In genomic region chr7:17070117-17070750, GRCh38 we compare ENCODE assay signal across 28 cellular contexts.
DNase-seq lines count a peak whose midpoint lies in the region; ATAC-seq and TF ChIP-seq lines count a peak whose summit lies in the region.
"Had no signal": no experiment of that assay in that cellular context is flagged by ENCODE, and none has a peak within 500 bp of the region (broad histone marks: within the 10 kb centered on the region; RNA-seq: fewer than 3 reads in every experiment).

No MANE protein-coding gene starts in this region.

- H3K4me3 Mint-ChIP-seq in stimulated activated memory B cell treated with anti-CD40 and anti-IgM and Interleukin-4, amounts not matched to agents 10 μg/mL and 1 μg/mL and 100 μg/mL, for 72 hours: no peak overlapping the region
- H3K4me3 Mint-ChIP-seq: activated CD8-positive, alpha-beta T cell treated with anti-CD3 and anti-CD28 coated beads for 36 hours; activated naive CD8-positive, alpha-beta T cell; CD8-positive, alpha-beta T cell; T-cell had no signal

- H3K4me1 ChIP-seq in OCI-LY3 (ENCODE audit: low read length) (peaks cover 62% of the 10 kb centered on the region), lower lobe of right lung (no peaks in the 10 kb centered on the region)
- H3K4me1 ChIP-seq: esophagus muscularis mucosa, gastrocnemius medialis had no signal

- DNase-seq in GM06990 (ENCODE audit: extremely low read depth, insufficient read length) (peak; percentile 29), lower lobe of right lung (no peak), NCI-H2171 treated with DMSO at 0.1 percent for 48 hours (lab: John Stamatoyannopoulos, UW) (no peak)
- no peak for DNase-seq in activated CD4-positive, alpha-beta T cell treated with anti-CD3 and anti-CD28 coated beads, Interleukin-2, amount 50 U/mL, for 48 hours
- DNase-seq: activated CD4-positive, alpha-beta T cell treated with anti-CD3 and anti-CD28 coated beads for 1 hour; activated CD8-positive, alpha-beta T cell treated with anti-CD3 and anti-CD28 coated beads for 36 hours; CD8-positive, alpha-beta T cell; central memory CD4-positive, alpha-beta T cell; DMS 273 treated with DMSO at 0.1 percent for 48 hours; EL; gastrocnemius medialis; hypothalamus; mesenchymal stem cell; NCI-H1105 treated with DMSO at 0.1 percent for 48 hours; NCI-H1930; NCI-H2227 treated with DMSO at 0.1 percent for 48 hours; NCI-H526 treated with DMSO at 0.1 percent for 48 hours; posterior cingulate gyrus; right cardiac atrium; stimulated activated CD4-positive, alpha-beta T cell treated with anti-CD3 and anti-CD28 coated beads, Interleukin-12 subunit alpha, Interleukin-12 subunit beta, amount 100 ng/mL, for 4 hours; stimulated activated CD4-positive, alpha-beta T cell treated with anti-CD3 and anti-CD28 coated beads, Interleukin-4, amount 100 ng/mL, for 1 hour; T-cell had no signal

- H2AFZ ChIP-seq in OCI-LY3 (ENCODE audit: low read depth, low read length): no peak overlapping the region

- TF ChIP-seq CTCF in GM06990 (IDR thresholded peaks at IDR 0.05; ENCODE audit: insufficient read depth, low read length, poor library complexity, severe bottlenecking) (no peak), OCI-LY3 (IDR thresholded peaks at IDR 0.05; ENCODE audit: low read depth, low read length) (no peak), lower lobe of right lung (IDR thresholded peaks at IDR 0.05) (no peak)

- H3K4me3 ChIP-seq in GM06990 (replicated peaks; ENCODE audit: low read depth, low read length) (no peak overlapping the region), OCI-LY3 (ENCODE audit: low read length) (peak overlapping the region; percentile 44), lower lobe of right lung (no peak overlapping the region)
- H3K4me3 ChIP-seq: esophagus muscularis mucosa, gastrocnemius medialis had no signal

- ATAC-seq in GM18868 (IDR thresholded peaks at IDR 0.05; ENCODE audit: unreplicated experiment) (peak; percentile 27), lower lobe of right lung (no peak)
- no peak for ATAC-seq in stimulated activated memory B cell treated with anti-CD40 and anti-IgM and Interleukin-4, amounts not matched to agents 10 μg/mL and 1 μg/mL and 100 μg/mL, for 72 hours
- ATAC-seq: activated CD8-positive, alpha-beta T cell treated with anti-CD3 and anti-CD28 coated beads for 36 hours; CD8-positive, alpha-beta T cell; gastrocnemius medialis; T-cell had no signal

- H3K27ac ChIP-seq in OCI-LY3 (ENCODE audit: low read length) (peak overlapping the region; percentile 100), lower lobe of right lung (no peak overlapping the region)
- H3K27ac ChIP-seq: esophagus muscularis mucosa, gastrocnemius medialis had no signal

- H3K79me2 ChIP-seq in OCI-LY3 (ENCODE audit: low read length): no peaks in the 10 kb centered on the region

- H3K4me1 Mint-ChIP-seq in stimulated activated memory B cell treated with anti-CD40 and anti-IgM and Interleukin-4, amounts not matched to agents 10 μg/mL and 1 μg/mL and 100 μg/mL, for 72 hours: peaks cover 26% of the 10 kb centered on the region

- H3K9me3 ChIP-seq in OCI-LY3 (ENCODE audit: insufficient read depth, low read length) (0 out of 2 replicates have a peak, but pooled peaks cover 8% of the 10 kb centered on the region), lower lobe of right lung (no peaks in the 10 kb centered on the region)
- H3K9me3 ChIP-seq: esophagus muscularis mucosa, gastrocnemius medialis had no signal

- no peaks in the 10 kb centered on the region for H4K20me1 ChIP-seq in OCI-LY3 (ENCODE audit: insufficient read depth, low read length)

- H3K36me3 Mint-ChIP-seq in stimulated activated memory B cell treated with anti-CD40 and anti-IgM and Interleukin-4, amounts not matched to agents 10 μg/mL and 1 μg/mL and 100 μg/mL, for 72 hours: no peaks in the 10 kb centered on the region
- H3K36me3 Mint-ChIP-seq: activated naive CD8-positive, alpha-beta T cell; CD8-positive, alpha-beta T cell; IgD-negative memory B cell; T-cell had no signal

- no peaks in the 10 kb centered on the region for H3K9me3 Mint-ChIP-seq in stimulated activated memory B cell treated with anti-CD40 and anti-IgM and Interleukin-4, amounts not matched to agents 10 μg/mL and 1 μg/mL and 100 μg/mL, for 72 hours
- H3K9me3 Mint-ChIP-seq: activated CD8-positive, alpha-beta T cell treated with anti-CD3 and anti-CD28 coated beads for 36 hours; CD8-positive, alpha-beta T cell; IgD-negative memory B cell had no signal

- peak overlapping the region; percentile 85 for H3K4me2 ChIP-seq in OCI-LY3 (ENCODE audit: low read length)

- H3K27me3 ChIP-seq in GM06990 (replicated peaks; ENCODE audit: control insufficient read depth, insufficient read depth, low read length) (no peaks in the 10 kb centered on the region), OCI-LY3 (ENCODE audit: low read depth, low read length) (no peaks in the 10 kb centered on the region), lower lobe of right lung (ENCODE audit: low read depth) (no peaks in the 10 kb centered on the region)
- H3K27me3 ChIP-seq: esophagus muscularis mucosa, gastrocnemius medialis had no signal

- no peaks in the 10 kb centered on the region for H3K27me3 Mint-ChIP-seq in stimulated activated memory B cell treated with anti-CD40 and anti-IgM and Interleukin-4, amounts not matched to agents 10 μg/mL and 1 μg/mL and 100 μg/mL, for 72 hours
- H3K27me3 Mint-ChIP-seq: activated CD8-positive, alpha-beta T cell treated with anti-CD3 and anti-CD28 coated beads for 36 hours; activated naive CD8-positive, alpha-beta T cell; IgD-negative memory B cell; T-cell had no signal

- no peaks in the 10 kb centered on the region for H3K36me3 ChIP-seq in GM06990 (ENCODE audit: control insufficient read depth, insufficient read depth, low read length)
- H3K36me3 ChIP-seq in OCI-LY3 (replicated peaks; ENCODE audit: low read depth, low read length): peaks cover 17% of the 10 kb centered on the region
- H3K36me3 ChIP-seq in lower lobe of right lung: no peaks in the 10 kb centered on the region
- H3K36me3 ChIP-seq: esophagus muscularis mucosa, gastrocnemius medialis had no signal

- H3K27ac Mint-ChIP-seq in stimulated activated memory B cell treated with anti-CD40 and anti-IgM and Interleukin-4, amounts not matched to agents 10 μg/mL and 1 μg/mL and 100 μg/mL, for 72 hours: peak overlapping the region; percentile 76
- H3K27ac Mint-ChIP-seq: activated CD8-positive, alpha-beta T cell treated with anti-CD3 and anti-CD28 coated beads for 36 hours; activated naive CD8-positive, alpha-beta T cell; CD8-positive, alpha-beta T cell; IgD-negative memory B cell; T-cell had no signal

- H3K9ac ChIP-seq in OCI-LY3 (ENCODE audit: low read length): peak overlapping the region; percentile 98

- intact Hi-C loops in lower lobe of right lung (cut with DNase I): no loop called here
